21 cellular contexts compared by ENCODE assay signal in the genomic region with DNA sequence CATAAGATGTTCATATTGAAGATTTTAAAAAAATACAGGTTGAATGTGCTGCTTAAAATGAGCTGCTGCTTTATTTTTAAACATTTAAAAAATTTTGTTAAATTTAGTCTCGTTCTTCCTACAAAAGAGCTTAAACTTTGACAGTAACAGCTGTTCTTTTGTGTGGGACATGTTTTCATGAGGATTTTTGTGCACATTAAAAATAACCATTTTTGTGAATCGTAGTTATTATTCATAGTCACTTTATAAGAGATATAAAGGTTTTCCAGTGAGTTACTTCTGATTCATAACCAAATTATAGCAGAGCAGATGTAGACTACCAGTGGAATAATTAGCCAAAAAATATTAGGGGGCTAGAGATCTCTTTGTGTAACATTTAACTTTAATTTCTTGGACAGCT.
"Had no signal": no experiment of that assay in that cellular context is flagged by ENCODE, and none has a peak within 500 bp of the region (broad histone marks: within the 10 kb centered on the region; RNA-seq: fewer than 3 reads in every experiment).

No MANE protein-coding gene starts in this region.

- H3K4me1 ChIP-seq: prostate gland had no signal

- H3K27me3 ChIP-seq: body of pancreas, cardiac muscle cell, hepatocyte, left lung, ovary, right atrium auricular region, tibial nerve had no signal

- H3K27ac ChIP-seq: body of pancreas, hepatocyte, ovary, prostate gland, right atrium auricular region, tibial nerve had no signal

- H3K9me3 ChIP-seq: body of pancreas, left lung, ovary, prostate gland, right atrium auricular region, tibial nerve had no signal

- H3K4me3 ChIP-seq: body of pancreas, cardiac muscle cell, hepatocyte, left lung, ovary, prostate gland, tibial nerve had no signal

- H3K36me3 ChIP-seq: cardiac muscle cell, left lung, ovary, prostate gland, right atrium auricular region, tibial nerve had no signal

- DNase-seq: activated CD4-positive, alpha-beta memory T cell treated with anti-CD3 and anti-CD28 coated beads, Interleukin-2, amount 10 ng/mL, durations not matched to agents 7 days and 5 days; activated CD4-positive, alpha-beta T cell treated with anti-CD3 and anti-CD28 coated beads, Interleukin-2, amount 10 ng/mL, durations not matched to agents 24 days and 14 days; activated effector memory CD4-positive, alpha-beta T cell treated with Interleukin-2 at 50 U/mL for 16 hours; activated naive CD4-positive, alpha-beta T cell treated with anti-CD3 and anti-CD28 coated beads for 36 hours; activated naive CD8-positive, alpha-beta T cell treated with anti-CD3 and anti-CD28 coated beads, Interleukin-2, amount 50 U/mL, for 24 hours; activated T-cell treated with anti-CD3 and anti-CD28 coated beads, Interleukin-2, amount 50 U/mL, for 72 hours; anterior cingulate cortex; body of pancreas; dermis blood vessel endothelial cell; effector memory CD4-positive, alpha-beta T cell; glutamatergic neuron; immature natural killer cell; left lung; natural killer cell; ovary; stimulated activated CD4-positive, alpha-beta T cell treated with anti-CD3 and anti-CD28 coated beads, Interleukin-12 subunit alpha, Interleukin-12 subunit beta, amount 100 ng/mL, for 4 hours had no signal

- H3K4me2 ChIP-seq: hepatocyte had no signal
